ENCODE assay signal across 1 cellular context in genomic region chr1:247054992-247055415, GRCh38.
TF ChIP-seq lines count a peak whose summit lies in the region.

No MANE protein-coding gene starts in this region.

TF ChIP-seq in HepG2, 621 proteins besides CTCF, POLR2A, EP300 and RAD21 (continues in another document):
- TF ChIP-seq MED1 (CRISPR knock-in tag; IDR thresholded peaks at IDR 0.05) (peak; percentile 56; the same call in 1 of the 2 replicates), TFAP4 (IDR thresholded peaks at IDR 0.05; ENCODE audit: borderline replicate concordance, low read depth) (0 out of 2 replicates have a peak, but pooled peaks have one; percentile 8), KDM2A (CRISPR knock-in tag; IDR thresholded peaks at IDR 0.05; ENCODE audit: borderline replicate concordance, low read depth) (no peak), CBX2 (IDR thresholded peaks at IDR 0.05; ENCODE audit: low read depth, low read length) (no peak), CBX2 (CRISPR knock-in tag; IDR thresholded peaks at IDR 0.05; ENCODE audit: low read depth) (no peak), FOXP4 (CRISPR knock-in tag; IDR thresholded peaks at IDR 0.05) (0 out of 2 replicates have a peak, but pooled peaks have one; percentile 38), ERF (CRISPR knock-in tag; IDR thresholded peaks at IDR 0.05) (peak; percentile 27; the same call in 1 of the 2 replicates), JDP2 (CRISPR knock-in tag; IDR thresholded peaks at IDR 0.05; ENCODE audit: borderline replicate concordance) (no peak), SOX5 (CRISPR knock-in tag; IDR thresholded peaks at IDR 0.05; ENCODE audit: borderline replicate concordance) (peak; percentile 94), ZMAT5 (CRISPR knock-in tag; IDR thresholded peaks at IDR 0.05; ENCODE audit: borderline replicate concordance, low read depth) (no peak), ELF3 (CRISPR knock-in tag; IDR thresholded peaks at IDR 0.05) (peak; percentile 95), SRF (IDR thresholded peaks at IDR 0.05; ENCODE audit: low read depth, low read length) (peak; percentile 64; the same call in 1 of the 2 replicates), HNF4A (CRISPR knock-in tag; IDR thresholded peaks at IDR 0.05) (peak; percentile 23; the same call in 1 of the 2 replicates), ZGPAT (CRISPR knock-in tag; IDR thresholded peaks at IDR 0.05) (peak; percentile 52; the same call in 1 of the 2 replicates), SSRP1 (CRISPR knock-in tag; IDR thresholded peaks at IDR 0.05) (0 out of 2 replicates have a peak, but pooled peaks have one; percentile 36), ZNF670 (CRISPR knock-in tag; IDR thresholded peaks at IDR 0.05; ENCODE audit: borderline replicate concordance) (no peak), GLMP (CRISPR knock-in tag; IDR thresholded peaks at IDR 0.05; ENCODE audit: borderline replicate concordance) (no peak), ZNF644 (CRISPR knock-in tag; IDR thresholded peaks at IDR 0.05; ENCODE audit: low read depth) (peak; percentile 41; the same call in 1 of the 2 replicates), MAX (IDR thresholded peaks at IDR 0.05) (no peak), HDAC2 (CRISPR knock-in tag; IDR thresholded peaks at IDR 0.05) (peak; percentile 45), HHEX (CRISPR knock-in tag; IDR thresholded peaks at IDR 0.05) (no peak), ETV5 (CRISPR knock-in tag; IDR thresholded peaks at IDR 0.05; ENCODE audit: borderline replicate concordance) (peak; percentile 63; the same call in 1 of the 2 replicates), TCF7 (IDR thresholded peaks at IDR 0.05; ENCODE audit: low read depth) (peak; percentile 34; the same call in 1 of the 2 replicates), ZHX2 (IDR thresholded peaks at IDR 0.05; ENCODE audit: low read depth) (no peak), ZHX2 (CRISPR knock-in tag; IDR thresholded peaks at IDR 0.05; ENCODE audit: borderline replicate concordance) (no peak), MTA1 (CRISPR knock-in tag; IDR thresholded peaks at IDR 0.05; ENCODE audit: borderline replicate concordance) (no peak), ZKSCAN1 (IDR thresholded peaks at IDR 0.05; ENCODE audit: low read length) (no peak), NFYC (CRISPR knock-in tag; IDR thresholded peaks at IDR 0.05) (peak; percentile 47), DRAP1 (CRISPR knock-in tag; IDR thresholded peaks at IDR 0.05) (peak; percentile 14; the same call in 1 of the 2 replicates), ZBTB33 (CRISPR knock-in tag; IDR thresholded peaks at IDR 0.05) (0 out of 2 replicates have a peak, but pooled peaks have one; percentile 10), RNF219 (CRISPR knock-in tag; IDR thresholded peaks at IDR 0.05) (no peak), FOXO1 (CRISPR knock-in tag; IDR thresholded peaks at IDR 0.05) (0 out of 2 replicates have a peak, but pooled peaks have one; percentile 17), ZNF12 (CRISPR knock-in tag; IDR thresholded peaks at IDR 0.05) (0 out of 2 replicates have a peak, but pooled peaks have one; percentile 37), GATA4 (IDR thresholded peaks at IDR 0.05; ENCODE audit: borderline replicate concordance, low read depth) (peak; percentile 72; the same call in 1 of the 2 replicates), SAP130 (CRISPR knock-in tag; IDR thresholded peaks at IDR 0.05; ENCODE audit: low read depth) (peak; percentile 60), ZNF556 (CRISPR knock-in tag; IDR thresholded peaks at IDR 0.05; ENCODE audit: borderline replicate concordance) (no peak), ZNF782 (CRISPR knock-in tag; IDR thresholded peaks at IDR 0.05; ENCODE audit: borderline replicate concordance) (no peak), TBX2 (CRISPR knock-in tag; IDR thresholded peaks at IDR 0.05; ENCODE audit: borderline replicate concordance) (peak; percentile 82), SOX13 (IDR thresholded peaks at IDR 0.05) (peak; percentile 92), SOX13 (CRISPR knock-in tag; conservative IDR thresholded peaks at IDR 0.05 in 1 of 2, IDR thresholded peaks at IDR 0.05 in 1 of 2) (peak in 1 of 2 experiments; percentile 98; a peak in 2 of 4 replicates), SMAD3 (CRISPR knock-in tag; IDR thresholded peaks at IDR 0.05) (no peak), ZNF740 (CRISPR knock-in tag; IDR thresholded peaks at IDR 0.05) (no peak), NAIF1 (CRISPR knock-in tag; IDR thresholded peaks at IDR 0.05; ENCODE audit: borderline replicate concordance) (no peak), SNAI1 (CRISPR knock-in tag; IDR thresholded peaks at IDR 0.05; ENCODE audit: borderline replicate concordance) (no peak), RXRB (CRISPR knock-in tag; IDR thresholded peaks at IDR 0.05; ENCODE audit: borderline replicate concordance) (0 out of 2 replicates have a peak, but pooled peaks have one; percentile 30), NFYB (CRISPR knock-in tag; IDR thresholded peaks at IDR 0.05) (peak; percentile 31; the same call in 1 of the 2 replicates), ZNF232 (CRISPR knock-in tag; IDR thresholded peaks at IDR 0.05; ENCODE audit: borderline replicate concordance) (no peak)
